ENCODE assay signal across 16 cellular contexts in the genomic region with DNA sequence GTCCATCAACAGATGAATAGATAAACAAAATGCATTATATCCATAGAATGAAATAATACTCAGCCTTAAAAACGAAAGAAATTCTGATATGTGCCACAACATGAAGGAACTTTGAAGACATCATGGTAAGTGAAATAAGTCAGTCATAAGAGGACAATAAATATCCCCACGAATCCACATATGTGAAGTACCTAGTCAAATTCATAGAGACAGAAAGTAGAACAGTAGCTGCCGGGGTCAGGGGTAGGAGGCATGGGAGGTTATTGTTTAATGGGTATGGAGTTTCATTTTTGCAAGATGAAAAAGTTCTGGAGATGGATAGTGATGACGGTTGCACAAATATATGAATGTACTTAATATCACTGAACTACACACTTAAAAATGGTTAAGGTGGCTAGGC.
"Had no signal": no experiment of that assay in that cellular context is flagged by ENCODE, and none has a peak within 500 bp of the region (broad histone marks: within the 10 kb centered on the region; RNA-seq: fewer than 3 reads in every experiment).

No MANE protein-coding gene starts in this region.

- ATAC-seq: WTC11 had no signal

- H3K4me1 ChIP-seq: breast epithelium, parathyroid adenoma had no signal

- H3K9me3 ChIP-seq: breast epithelium had no signal

- H3K4me3 ChIP-seq: breast epithelium, lung had no signal

- H3K27ac Mint-ChIP-seq: activated naive CD8-positive, alpha-beta T cell treated with anti-CD3 and anti-CD28 coated beads, Interleukin-2, amount 10 ng/mL, durations not matched to agents 7 days and 5 days; endodermal cell; T-helper 1 cell treated with Interleukin-12 subunit alpha and Interleukin-12 subunit beta and Interleukin-4 antibody, amounts not matched to agents 30 μg/mL and 1 μg/mL, for 36 hours; WTC11 had no signal

- DNase-seq: activated CD4-positive, alpha-beta T cell treated with anti-CD3 and anti-CD28 coated beads for 48 hours; activated gamma-delta T cell; activated naive CD8-positive, alpha-beta T cell treated with anti-CD3 and anti-CD28 coated beads, Interleukin-2, amount 10 ng/mL, durations not matched to agents 7 days and 5 days; activated T-cell treated with anti-CD3 and anti-CD28 coated beads, Interleukin-2, amount 50 U/mL, for 1 hour; aorta; endodermal cell; head of caudate nucleus; stimulated activated CD4-positive, alpha-beta T cell treated with anti-CD3 and anti-CD28 coated beads, Interleukin-12 subunit alpha, Interleukin-12 subunit beta, amount 100 ng/mL, for 4 hours; stimulated activated CD4-positive, alpha-beta T cell treated with anti-CD3 and anti-CD28 coated beads, Interleukin-2, amount 100 ng/mL, for 24 hours had no signal

- H3K36me3 Mint-ChIP-seq: WTC11 had no signal

- H3K9me3 Mint-ChIP-seq: activated naive CD8-positive, alpha-beta T cell treated with anti-CD3 and anti-CD28 coated beads, Interleukin-2, amount 10 ng/mL, durations not matched to agents 7 days and 5 days; T-helper 1 cell treated with Interleukin-12 subunit alpha and Interleukin-12 subunit beta and Interleukin-4 antibody, amounts not matched to agents 30 μg/mL and 1 μg/mL, for 36 hours; WTC11 had no signal

- FAIRE-seq: frontal cortex, TTC549 had no signal

- H3K4me3 Mint-ChIP-seq: activated naive CD8-positive, alpha-beta T cell treated with anti-CD3 and anti-CD28 coated beads, Interleukin-2, amount 10 ng/mL, durations not matched to agents 7 days and 5 days; endodermal cell; T-helper 1 cell treated with Interleukin-12 subunit alpha and Interleukin-12 subunit beta and Interleukin-4 antibody, amounts not matched to agents 30 μg/mL and 1 μg/mL, for 36 hours; WTC11 had no signal

- H3K27ac ChIP-seq: breast epithelium, parathyroid adenoma had no signal

- H3K27me3 Mint-ChIP-seq: activated naive CD8-positive, alpha-beta T cell treated with anti-CD3 and anti-CD28 coated beads, Interleukin-2, amount 10 ng/mL, durations not matched to agents 7 days and 5 days had no signal

- H3K36me3 ChIP-seq: breast epithelium had no signal
